In the genomic region with DNA sequence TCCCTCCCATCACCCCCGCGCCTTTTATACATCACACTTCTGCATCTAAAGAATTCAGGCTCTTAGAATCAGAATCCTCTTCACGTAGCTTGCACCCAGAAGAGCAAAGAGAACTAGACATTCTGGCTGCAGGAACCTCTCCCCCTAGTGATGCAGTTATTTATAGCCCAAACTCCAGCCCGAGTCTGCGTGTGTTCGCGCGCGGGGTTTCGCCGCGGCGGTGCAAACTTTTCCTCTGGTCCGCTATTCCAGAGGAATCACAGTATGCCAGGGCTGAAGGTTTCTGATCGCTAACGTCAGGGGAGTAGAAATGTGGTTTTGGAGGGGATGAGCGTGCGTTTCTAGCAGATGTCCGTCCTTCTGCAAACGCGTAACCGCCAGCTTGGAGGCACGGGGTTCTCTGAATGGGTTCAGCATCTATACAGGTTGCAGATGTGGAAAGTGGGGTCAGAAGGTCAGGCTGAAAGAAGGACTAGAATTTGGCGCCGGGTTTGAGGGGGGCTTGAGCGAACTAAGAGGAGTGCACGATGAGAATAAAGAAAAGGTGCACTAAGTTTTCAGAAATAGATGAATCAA, we compare ENCODE assay signal across 9 cellular contexts. TPM values are rescaled to one million over a fixed set of nuclear protein-coding genes. Genes with fewer than 3 reads are reported as not detected.
DNase-seq lines count a peak whose midpoint lies in the region; ATAC-seq and TF ChIP-seq lines count a peak whose summit lies in the region.
"Had no signal": no experiment of that assay in that cellular context is flagged by ENCODE, and none has a peak within 500 bp of the region (broad histone marks: within the 10 kb centered on the region; RNA-seq: fewer than 3 reads in every experiment).

No MANE protein-coding gene starts in this region.

- peak overlapping the region; percentile 16 for H3K4me3 Mint-ChIP-seq in activated CD8-positive, alpha-beta memory T cell treated with anti-CD3 and anti-CD28 coated beads, Interleukin-2, amount 10 ng/mL, durations not matched to agents 7 days and 5 days

- H3K4me3 ChIP-seq in iPS-18c (ENCODE audit: insufficient read depth, low read depth, low read length) = peak overlapping the region; percentile 81

- no peaks in the 10 kb centered on the region for H3K9me3 ChIP-seq in iPS-18c (ENCODE audit: control insufficient read depth, insufficient read depth, low read length)
- H3K9me3 ChIP-seq: pancreas had no signal

- H3K4me1 Mint-ChIP-seq in activated CD8-positive, alpha-beta memory T cell treated with anti-CD3 and anti-CD28 coated beads, Interleukin-2, amount 10 ng/mL, durations not matched to agents 7 days and 5 days = peaks cover 20% of the 10 kb centered on the region

- TF ChIP-seq CTCF in VCaP (conservative IDR thresholded peaks at IDR 0.05) = peak; percentile 34; the same call in 1 of the 2 replicates

- no peak overlapping the region for H3K27ac ChIP-seq in VCaP
- H3K27ac ChIP-seq in substantia nigra (ENCODE audit: low read depth, low read length, poor library complexity, severe bottlenecking) = peak overlapping the region; percentile 68
- H3K27ac ChIP-seq: pancreas had no signal

- no peaks in the 10 kb centered on the region for H3K9me3 Mint-ChIP-seq in activated CD8-positive, alpha-beta memory T cell treated with anti-CD3 and anti-CD28 coated beads, Interleukin-2, amount 10 ng/mL, durations not matched to agents 7 days and 5 days (ENCODE audit: low read depth)

- peaks cover 56% of the 10 kb centered on the region for H3K27me3 Mint-ChIP-seq in activated CD8-positive, alpha-beta memory T cell treated with anti-CD3 and anti-CD28 coated beads, Interleukin-2, amount 10 ng/mL, durations not matched to agents 7 days and 5 days

- no peak for ATAC-seq in activated CD8-positive, alpha-beta memory T cell treated with anti-CD3 and anti-CD28 coated beads, Interleukin-2, amount 10 ng/mL, durations not matched to agents 7 days and 5 days

- peaks cover 4% of the 10 kb centered on the region for H3K36me3 Mint-ChIP-seq in activated CD8-positive, alpha-beta memory T cell treated with anti-CD3 and anti-CD28 coated beads, Interleukin-2, amount 10 ng/mL, durations not matched to agents 7 days and 5 days

- H3K27ac Mint-ChIP-seq in activated CD8-positive, alpha-beta memory T cell treated with anti-CD3 and anti-CD28 coated beads, Interleukin-2, amount 10 ng/mL, durations not matched to agents 7 days and 5 days = no peak overlapping the region

- CTCF ChIA-PET in activated CD8-positive, alpha-beta memory T cell treated with anti-CD3 and anti-CD28 coated beads, Interleukin-2, amount 10 ng/mL, durations not matched to agents 7 days and 5 days (lab: Charles Lee) = no interaction called here

- no peak for DNase-seq in activated CD8-positive, alpha-beta memory T cell treated with anti-CD3 and anti-CD28 coated beads, Interleukin-2, amount 10 ng/mL, durations not matched to agents 7 days and 5 days
- DNase-seq in activated CD8-positive, alpha-beta memory T cell treated with anti-CD3 and anti-CD28 coated beads, Interleukin-2, amount 50 U/mL, for 4 hours = no peak
- peak in 15 of 49 donors; percentile 4 to 61 (median 27) for DNase-seq in substantia nigra (lab: John Stamatoyannopoulos, UW)
- no peak for DNase-seq in NOMO-1 treated with dmso at 0.1 percent for 144 hours (lab: John Stamatoyannopoulos, UW; ENCODE audit: unreplicated experiment)
- no peak for DNase-seq in retina
- DNase-seq in amniotic stem cell (lab: John Stamatoyannopoulos, UW) = no peak

RNA-seq across cellular contexts. Expression of gene EPHA7, which starts 1.9 kb away (rescaled TPM):
- total RNA-seq in activated CD8-positive, alpha-beta memory T cell treated with anti-CD3 and anti-CD28 coated beads, Interleukin-2, amount 10 ng/mL, durations not matched to agents 7 days and 5 days = not detected
